In genomic region chr7:157292258-157292657, GRCh38 we compare ENCODE assay signal across 15 cellular contexts.
"Had no signal": no experiment of that assay in that cellular context is flagged by ENCODE, and none has a peak within 500 bp of the region (broad histone marks: within the 10 kb centered on the region; RNA-seq: fewer than 3 reads in every experiment).

No MANE protein-coding gene starts in this region.

- H3K4me1 Mint-ChIP-seq: activated naive CD8-positive, alpha-beta T cell treated with anti-CD3 and anti-CD28 coated beads for 36 hours; nephron had no signal

- H3K27ac ChIP-seq: brain microvascular endothelial cell, esophagus muscularis mucosa, heart left ventricle, ovary, tibial artery had no signal

- H3K36me3 Mint-ChIP-seq: activated CD4-positive, alpha-beta memory T cell treated with anti-CD3 and anti-CD28 coated beads for 36 hours; activated naive CD8-positive, alpha-beta T cell treated with anti-CD3 and anti-CD28 coated beads for 36 hours had no signal

- H3K9me3 Mint-ChIP-seq: activated CD4-positive, alpha-beta memory T cell treated with anti-CD3 and anti-CD28 coated beads for 36 hours; activated naive CD8-positive, alpha-beta T cell treated with anti-CD3 and anti-CD28 coated beads for 36 hours had no signal

- H3K4me3 Mint-ChIP-seq: activated CD4-positive, alpha-beta memory T cell treated with anti-CD3 and anti-CD28 coated beads for 36 hours; activated naive CD8-positive, alpha-beta T cell treated with anti-CD3 and anti-CD28 coated beads for 36 hours; nephron had no signal

- DNase-seq: activated CD4-positive, alpha-beta memory T cell treated with anti-CD3 and anti-CD28 coated beads for 36 hours; activated gamma-delta T cell treated with Interleukin-2 at 50 U/mL for 16 hours; activated naive CD8-positive, alpha-beta T cell treated with anti-CD3 and anti-CD28 coated beads for 36 hours; activated T-cell treated with anti-CD3 and anti-CD28 coated beads, Interleukin-2, amount 50 U/mL, for 48 hours; brain microvascular endothelial cell; dermis blood vessel endothelial cell; foreskin fibroblast; heart left ventricle; ovary; stimulated activated CD4-positive, alpha-beta T cell treated with anti-CD3 and anti-CD28 coated beads, Interleukin-15, amount 100 ng/mL, for 24 hours; stimulated activated CD4-positive, alpha-beta T cell treated with anti-CD3 and anti-CD28 coated beads, Interleukin-4, amount 100 ng/mL, for 24 hours; tibial artery had no signal

- H3K9me3 ChIP-seq: esophagus muscularis mucosa, heart left ventricle, ovary, tibial artery had no signal

- ATAC-seq: activated CD4-positive, CD25-positive, alpha-beta regulatory T cell treated with anti-CD3 and anti-CD28 coated beads, Interleukin-2, amount 50 U/mL, for 24 hours; heart left ventricle had no signal

- H3K27ac Mint-ChIP-seq: activated CD4-positive, alpha-beta memory T cell treated with anti-CD3 and anti-CD28 coated beads for 36 hours; activated naive CD8-positive, alpha-beta T cell treated with anti-CD3 and anti-CD28 coated beads for 36 hours; nephron had no signal

- H3K36me3 ChIP-seq: brain microvascular endothelial cell, esophagus muscularis mucosa, heart left ventricle, ovary, tibial artery had no signal

- H3K4me3 ChIP-seq: esophagus muscularis mucosa, heart left ventricle, ovary, tibial artery had no signal

- H3K27me3 ChIP-seq: brain microvascular endothelial cell, heart left ventricle, ovary had no signal

- H3K4me1 ChIP-seq: esophagus muscularis mucosa, heart left ventricle, tibial artery had no signal

- H3K27me3 Mint-ChIP-seq: activated CD4-positive, alpha-beta memory T cell treated with anti-CD3 and anti-CD28 coated beads for 36 hours; activated naive CD8-positive, alpha-beta T cell treated with anti-CD3 and anti-CD28 coated beads for 36 hours had no signal
